ENCODE assay signal across 21 cellular contexts in the genomic region with DNA sequence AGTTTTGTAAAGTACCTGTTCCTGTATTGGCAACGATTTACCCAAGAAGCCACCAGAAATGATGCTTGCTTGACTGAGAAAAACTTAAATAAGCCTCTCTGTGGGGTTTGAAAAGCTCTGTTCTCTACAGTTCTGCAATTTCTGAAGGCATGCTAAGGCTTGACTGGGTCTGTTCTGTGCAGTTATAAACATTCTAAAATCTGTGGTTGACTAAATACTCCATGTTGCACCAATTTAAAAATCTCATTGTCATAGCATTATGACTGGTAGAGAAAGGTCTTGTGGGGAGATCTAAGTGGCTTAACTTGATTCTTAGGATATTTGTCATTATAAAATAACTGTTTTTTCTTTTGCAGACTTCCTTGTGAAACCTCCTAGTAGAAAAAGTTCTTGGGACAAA.
DNase-seq lines count a peak whose midpoint lies in the region; TF ChIP-seq lines count a peak whose summit lies in the region.
"Had no signal": no experiment of that assay in that cellular context is flagged by ENCODE, and none has a peak within 500 bp of the region (broad histone marks: within the 10 kb centered on the region; RNA-seq: fewer than 3 reads in every experiment).

No MANE protein-coding gene starts in this region.

- dilution Hi-C loops in mammary epithelial cell (cut with HindIII; ENCODE audit: low sequenced_read_pairs), result no loop called here

- peaks cover 44% of the 10 kb centered on the region for H3K79me2 ChIP-seq in mammary epithelial cell (ENCODE audit: insufficient read depth, low read length)

- 40% methylated on average over 1 of the region's 1 CpG for WGBS in mammary epithelial cell (ENCODE audit: low coverage, missing lambda C conversion rate)

- H3K4me1 ChIP-seq in mammary epithelial cell (ENCODE audit: insufficient read depth, low read length) (peaks cover 3% of the 10 kb centered on the region), neutrophil (ENCODE audit: control insufficient read depth in 1 of 2, insufficient read depth in 1 of 2, low read depth in 1 of 2, low read length in 1 of 2) (peaks cover 3 to 9% of the 10 kb centered on the region in 2 experiments)
- H3K4me1 ChIP-seq: BLaER1 had no signal

- H3K36me3 Mint-ChIP-seq in MCF 10A (ENCODE audit: insufficient read depth, unreplicated experiment), result no peaks in the 10 kb centered on the region
- H3K36me3 Mint-ChIP-seq in type B pancreatic cell, result peaks cover 12% of the 10 kb centered on the region

- no peak overlapping the region for H3K4me3 ChIP-seq in mammary epithelial cell (replicated peaks in 1 of 3; ENCODE audit: insufficient read depth in 1 of 3, low read depth in 2 of 3, low read length in 3 of 3)
- no peak overlapping the region for H3K4me3 ChIP-seq in epithelial cell of esophagus (ENCODE audit: low read length)
- no peak overlapping the region for H3K4me3 ChIP-seq in neutrophil (ENCODE audit: low read depth in 1 of 2, low read length in 1 of 2)
- H3K4me3 ChIP-seq: A549, BLaER1, GM12878, GM23338 had no signal

- BruUV-seq in mammary epithelial cell (replicated peaks; lab: Mats Ljungman, UMichigan) (no TSS peak), MCF 10A (replicated peaks; lab: Mats Ljungman, UMichigan) (no TSS peak)

- POLR2A ChIA-PET in MCF 10A (lab: Yijun Ruan, JAX), result interaction anchor here (1.3 to 1.8 kb wide), 3 partner anchors 8 to 26 kb away, joined by 4 read pairs; no protein-coding TSS in a partner anchor

- H3K27me3 Mint-ChIP-seq in MCF 10A (ENCODE audit: insufficient read depth, unreplicated experiment) (no peaks in the 10 kb centered on the region), type B pancreatic cell (no peaks in the 10 kb centered on the region)
- H3K27me3 Mint-ChIP-seq: CD4-positive, alpha-beta memory T cell had no signal

- no peak for TF ChIP-seq CTCF in mammary epithelial cell (conservative IDR thresholded peaks at IDR 0.05 in 1 of 2, IDR thresholded peaks at IDR 0.05 in 1 of 2; ENCODE audit: extremely low read depth in 1 of 2, insufficient read depth in 1 of 2, low read depth in 1 of 2, low read length in 2 of 2)
- no peak for TF ChIP-seq CTCF in MCF 10A (IDR thresholded peaks at IDR 0.05; ENCODE audit: unreplicated experiment)
- TF ChIP-seq CTCF in epithelial cell of esophagus (IDR thresholded peaks at IDR 0.05; ENCODE audit: insufficient read depth, low read depth, low read length, missing control alignments), result no peak
- TF ChIP-seq CTCF in neutrophil (IDR thresholded peaks at IDR 0.05), result no peak
- no peak for TF ChIP-seq CTCF in type B pancreatic cell (conservative IDR thresholded peaks at IDR 0.05)

- H3K4me2 ChIP-seq in mammary epithelial cell (ENCODE audit: insufficient read depth, low read depth, low read length), result no peak overlapping the region
- H3K4me2 ChIP-seq: A549, BLaER1, GM23338 had no signal

- H3K4me3 Mint-ChIP-seq in MCF 10A (ENCODE audit: unreplicated experiment) (no peak overlapping the region), type B pancreatic cell (no peak overlapping the region)
- H3K4me3 Mint-ChIP-seq: CD14-positive monocyte; CD4-positive, alpha-beta memory T cell; GM23338; HFFc6 had no signal

- H3K27me3 ChIP-seq in mammary epithelial cell (ENCODE audit: insufficient read depth, low read length), result no peaks in the 10 kb centered on the region
- no peaks in the 10 kb centered on the region for H3K27me3 ChIP-seq in neutrophil
- H3K27me3 ChIP-seq: BLaER1 had no signal

- in situ Hi-C loops in mammary epithelial cell (cut with MboI; ENCODE audit: low sequenced_read_pairs in 2 of 2), result no loop called here

- no peak overlapping the region for H3K27ac ChIP-seq in mammary epithelial cell (ENCODE audit: insufficient read depth, low read depth, low read length)
- H3K27ac ChIP-seq in neutrophil, result peak overlapping the region; percentile 49
- H3K27ac ChIP-seq: 22Rv1, A549, BLaER1, HL-60 had no signal

- H3K27ac Mint-ChIP-seq in MCF 10A (ENCODE audit: low read depth, unreplicated experiment) (no peak overlapping the region), type B pancreatic cell (peak overlapping the region; percentile 39)
- H3K27ac Mint-ChIP-seq: GM23338, HFFc6 had no signal

- H3K4me1 Mint-ChIP-seq in MCF 10A (ENCODE audit: insufficient read depth, unreplicated experiment) (peaks cover 5% of the 10 kb centered on the region), type B pancreatic cell (ENCODE audit: unreplicated experiment) (peaks cover 18% of the 10 kb centered on the region)

- no peaks in the 10 kb centered on the region for H3K9me3 Mint-ChIP-seq in MCF 10A (ENCODE audit: unreplicated experiment)
- no peaks in the 10 kb centered on the region for H3K9me3 Mint-ChIP-seq in type B pancreatic cell
- H3K9me3 Mint-ChIP-seq: CD14-positive monocyte; CD4-positive, alpha-beta memory T cell; GM23338; HFFc6 had no signal

- H4K20me1 ChIP-seq in mammary epithelial cell (ENCODE audit: insufficient read depth, low read length), result no peaks in the 10 kb centered on the region

- no peak overlapping the region for H3K9ac ChIP-seq in mammary epithelial cell (ENCODE audit: insufficient read depth, low read length)
- H3K9ac ChIP-seq: BLaER1 had no signal

- CTCF ChIA-PET in mammary epithelial cell (lab: Charles Lee; ENCODE audit: low non-redundant PET), result no interaction called here
- CTCF ChIA-PET in MCF 10A (lab: Yijun Ruan, JAX), result no interaction called here

- no peak overlapping the region for H2AFZ ChIP-seq in mammary epithelial cell (ENCODE audit: low read depth, low read length)
- H2AFZ ChIP-seq: GM23338 had no signal

- H3K9me3 ChIP-seq in mammary epithelial cell (replicated peaks; ENCODE audit: insufficient read depth, low read length) (no peaks in the 10 kb centered on the region), neutrophil (no peaks in the 10 kb centered on the region)
- H3K9me3 ChIP-seq: A549, BLaER1 had no signal

- DNase-seq in mammary epithelial cell (peak; percentile 33), MCF 10A (ENCODE audit: unreplicated experiment) (no peak), epithelial cell of esophagus (ENCODE audit: low read depth) (peak; percentile 23), type B pancreatic cell (ENCODE audit: extremely low spot score, unreplicated experiment) (no peak), NCI-H1092 treated with DMSO at 0.1 percent for 48 hours (lab: John Stamatoyannopoulos, UW) (no peak), glomerular visceral epithelial cell (ENCODE audit: extremely low spot score) (no peak), hepatic stellate cell (ENCODE audit: low spot score) (no peak)
- DNase-seq: CD4-positive, alpha-beta memory T cell; DMS153; DMS79; GF-D8; HCEC 1CT; HFFc6 had no signal

- intact Hi-C loops in mammary epithelial cell (cut with micrococcal nuclease) (no loop called here), MCF 10A (cut with micrococcal nuclease) (no loop called here)

- H3K36me3 ChIP-seq in mammary epithelial cell (ENCODE audit: insufficient read depth, low read length) (no peaks in the 10 kb centered on the region), neutrophil (peaks cover 22% of the 10 kb centered on the region)

Comparison
In these comparisons a context has a peak if more than half of its experiments do, and no peak if none do; other contexts are left out.
1. DNase-seq: peak in mammary epithelial cell (single experiment) and epithelial cell of esophagus (single experiment); none in MCF 10A (single experiment), type B pancreatic cell (single experiment), NCI-H1092 treated with DMSO at 0.1 percent for 48 hours (single experiment), glomerular visceral epithelial cell (single experiment) and hepatic stellate cell (single experiment).